28 cellular contexts compared by ENCODE assay signal in genomic region chr20:43545837-43546578, GRCh38. TPM values are rescaled to one million over a fixed set of nuclear protein-coding genes. Genes with fewer than 3 reads are reported as not detected.
"Had no signal": no experiment of that assay in that cellular context is flagged by ENCODE, and none has a peak within 500 bp of the region (broad histone marks: within the 10 kb centered on the region; RNA-seq: fewer than 3 reads in every experiment).

No MANE protein-coding gene starts in this region.

- H3K9me3 ChIP-seq: testis, transverse colon had no signal

- H3K27ac ChIP-seq: brain microvascular endothelial cell, esophagus muscularis mucosa, foreskin keratinocyte, heart left ventricle, testis, transverse colon had no signal

- ATAC-seq: foreskin keratinocyte; heart left ventricle; naive thymus-derived CD4-positive, alpha-beta T cell had no signal

- FAIRE-seq: astrocyte, kidney, urothelium cell line had no signal

- H3K4me3 ChIP-seq: esophagus muscularis mucosa, heart left ventricle, testis, transverse colon had no signal

- H3K4me1 ChIP-seq: esophagus muscularis mucosa, heart left ventricle had no signal

- H3K27me3 ChIP-seq: brain microvascular endothelial cell, esophagus muscularis mucosa, foreskin keratinocyte, heart left ventricle, testis, transverse colon had no signal

- DNase-seq: activated CD4-positive, alpha-beta memory T cell treated with anti-CD3 and anti-CD28 coated beads for 36 hours; activated CD4-positive, alpha-beta T cell treated with anti-CD3 and anti-CD28 coated beads, Interleukin-2, amount 10 ng/mL, durations not matched to agents 24 days and 14 days; activated CD4-positive, CD25-positive, alpha-beta regulatory T cell treated with anti-CD3 and anti-CD28 coated beads, Interleukin-2, amount 50 U/mL, for 72 hours; activated CD8-positive, alpha-beta memory T cell treated with anti-CD3 and anti-CD28 coated beads, Interleukin-2, amount 50 U/mL, for 4 hours; activated gamma-delta T cell treated with Interleukin-2 at 50 U/mL for 16 hours; activated naive CD4-positive, alpha-beta T cell treated with anti-CD3 and anti-CD28 coated beads, Interleukin-2, amount 50 U/mL, for 16 hours; activated T-cell treated with anti-CD3 and anti-CD28 coated beads, Interleukin-2, amount 50 U/mL, for 1 hour; amniotic stem cell; brain microvascular endothelial cell; caudate nucleus; foreskin keratinocyte; heart left ventricle; hypothalamus; immature natural killer cell; midbrain; naive thymus-derived CD4-positive, alpha-beta T cell; nucleus accumbens; right cardiac atrium; stimulated activated CD4-positive, alpha-beta T cell treated with anti-CD3 and anti-CD28 coated beads, Interleukin-2, amount 100 ng/mL, for 48 hours; stimulated activated naive CD4-positive, alpha-beta T cell treated with Interleukin-2 at 50 U/mL for 16 hours; T-helper 9 cell; testis; transverse colon had no signal

- H3K36me3 ChIP-seq: brain microvascular endothelial cell, transverse colon had no signal

RNA-seq across cellular contexts. Expression of gene SGK2, which starts 12.8 kb away (rescaled TPM):
- total RNA-seq: activated T-helper 1 cell treated with anti-CD3 and anti-CD28 coated beads, Interleukin-12 subunit alpha, Interleukin-12 subunit beta, Interleukin-2, Interleukin-4 antibody, amounts not matched to agents 30 ng/mL and 10 ng/mL and 1 ng/mL, durations not matched to agents 14 hours and 24 hours and 36 hours had no signal
- polyA plus RNA-seq: immature natural killer cell; naive thymus-derived CD4-positive, alpha-beta T cell had no signal
